22 cellular contexts compared by ENCODE assay signal in genomic region chr2:68970566-68970965, GRCh38. TPM values are rescaled to one million over a fixed set of nuclear protein-coding genes. Genes with fewer than 3 reads are reported as not detected.
"Had no signal": no experiment of that assay in that cellular context is flagged by ENCODE, and none has a peak within 500 bp of the region (broad histone marks: within the 10 kb centered on the region; RNA-seq: fewer than 3 reads in every experiment).

No MANE protein-coding gene starts in this region.

- H3K9me3 ChIP-seq: adrenal gland, left lung, thyroid gland had no signal

- H3K27ac Mint-ChIP-seq: activated naive CD4-positive, alpha-beta T cell treated with anti-CD3 and anti-CD28 coated beads, Interleukin-2, amount 50 U/mL, for 72 hours; progenitor cell of endocrine pancreas; stimulated activated memory B cell treated with anti-CD40 and anti-IgM and Interleukin-4, amounts not matched to agents 10 μg/mL and 1 μg/mL and 100 μg/mL, for 72 hours had no signal

- H3K4me1 ChIP-seq: adrenal gland, left lung, thyroid gland had no signal

- H3K36me3 ChIP-seq: adrenal gland, left lung, thyroid gland, WERI-Rb-1 had no signal

- FAIRE-seq: frontal cortex, kidney had no signal

- H3K27ac ChIP-seq: adrenal gland, left lung, skin epidermis, thyroid gland, WERI-Rb-1 had no signal

- H3K4me3 Mint-ChIP-seq: stimulated activated memory B cell treated with anti-CD40 and anti-IgM and Interleukin-4, amounts not matched to agents 10 μg/mL and 1 μg/mL and 100 μg/mL, for 72 hours had no signal

- H3K27me3 ChIP-seq: adrenal gland, left lung, thyroid gland had no signal

- H3K4me3 ChIP-seq: adrenal gland, left lung, skin epidermis, thyroid gland had no signal

- DNase-seq: activated CD4-positive, alpha-beta T cell treated with anti-CD3 and anti-CD28 coated beads, Interleukin-2, amount 50 U/mL, for 4 hours; activated gamma-delta T cell; adrenal gland; head of caudate nucleus; kidney; left lung; midbrain; occipital lobe; stimulated activated CD4-positive, alpha-beta T cell treated with anti-CD3 and anti-CD28 coated beads, Interleukin-4, amount 100 ng/mL, for 4 hours; thyroid gland; WERI-Rb-1 had no signal

- ATAC-seq: activated naive CD4-positive, alpha-beta T cell treated with anti-CD3 and anti-CD28 coated beads, Interleukin-2, amount 50 U/mL, for 72 hours; left lung; stimulated activated memory B cell treated with anti-CD40 and anti-IgM and Interleukin-4, amounts not matched to agents 10 μg/mL and 1 μg/mL and 100 μg/mL, for 72 hours had no signal

- H3K9me3 Mint-ChIP-seq: activated naive CD4-positive, alpha-beta T cell treated with anti-CD3 and anti-CD28 coated beads, Interleukin-2, amount 50 U/mL, for 72 hours; stimulated activated memory B cell treated with anti-CD40 and anti-IgM and Interleukin-4, amounts not matched to agents 10 μg/mL and 1 μg/mL and 100 μg/mL, for 72 hours had no signal

- H3K36me3 Mint-ChIP-seq: activated naive CD4-positive, alpha-beta T cell treated with anti-CD3 and anti-CD28 coated beads, Interleukin-2, amount 50 U/mL, for 72 hours; stimulated activated memory B cell treated with anti-CD40 and anti-IgM and Interleukin-4, amounts not matched to agents 10 μg/mL and 1 μg/mL and 100 μg/mL, for 72 hours had no signal

- H3K27me3 Mint-ChIP-seq: stimulated activated memory B cell treated with anti-CD40 and anti-IgM and Interleukin-4, amounts not matched to agents 10 μg/mL and 1 μg/mL and 100 μg/mL, for 72 hours had no signal

RNA-seq across cellular contexts. Expression of gene GKN1, which starts 3.9 kb away (rescaled TPM):
- total RNA-seq: activated naive CD4-positive, alpha-beta T cell treated with anti-CD3 and anti-CD28 coated beads, Interleukin-2, amount 50 U/mL, for 72 hours; cardiac septum; dermis microvascular lymphatic vessel endothelial cell; frontal cortex; kidney; left lung; lung microvascular endothelial cell; occipital lobe; progenitor cell of endocrine pancreas; T-helper 2 cell treated with Interferon-gamma antibody and Interleukin-4, amounts not matched to agents 100 ng/mL and 5 ng/mL, for 36 hours; thyroid gland; urinary bladder had no signal
- polyA plus RNA-seq: neural cell had no signal

RNA-seq across cellular contexts. Expression of gene GKN2, which starts 17.9 kb away (rescaled TPM):
- total RNA-seq: activated naive CD4-positive, alpha-beta T cell treated with anti-CD3 and anti-CD28 coated beads, Interleukin-2, amount 50 U/mL, for 72 hours; cardiac septum; dermis microvascular lymphatic vessel endothelial cell; frontal cortex; kidney; lung microvascular endothelial cell; occipital lobe; progenitor cell of endocrine pancreas; T-helper 2 cell treated with Interferon-gamma antibody and Interleukin-4, amounts not matched to agents 100 ng/mL and 5 ng/mL, for 36 hours; thyroid gland; urinary bladder had no signal
- polyA plus RNA-seq: neural cell, urinary bladder had no signal

RNA-seq across cellular contexts. Expression of gene ANTXR1, which starts 42.4 kb away (rescaled TPM):
- total RNA-seq: activated naive CD4-positive, alpha-beta T cell treated with anti-CD3 and anti-CD28 coated beads, Interleukin-2, amount 50 U/mL, for 72 hours; T-helper 2 cell treated with Interferon-gamma antibody and Interleukin-4, amounts not matched to agents 100 ng/mL and 5 ng/mL, for 36 hours had no signal
